8 cellular contexts compared by ENCODE assay signal in genomic region chr7:17706734-17707133, GRCh38.
DNase-seq lines count a peak whose midpoint lies in the region; ATAC-seq and TF ChIP-seq lines count a peak whose summit lies in the region.

No MANE protein-coding gene starts in this region.

- no peaks in the 10 kb centered on the region for H3F3A ChIP-seq in SK-N-SH (replicated peaks; ENCODE audit: insufficient read depth)

- TF ChIP-seq POLR2A in tibial nerve (IDR thresholded peaks at IDR 0.05) = no peak

- DNase-seq in Right ventricle myocardium inferior (ENCODE audit: missing footprints) = no peak
- no peak for DNase-seq in cardiac septum (ENCODE audit: low spot score)
- DNase-seq in HCEC 1CT = peak; percentile 72
- peak; percentile 85 for DNase-seq in NAMALWA (ENCODE audit: low spot score)
- peak; percentile 43 for DNase-seq in SK-N-SH
- DNase-seq in dermis microvascular lymphatic vessel endothelial cell (ENCODE audit: low read depth in 2 of 2) = peak; percentile 39 to 63
- DNase-seq in lower lobe of right lung = no peak
- peak in 1 of 2 donors; percentile 49 for DNase-seq in tibial nerve (ENCODE audit: low spot score in 2 of 2)

- H3K79me2 ChIP-seq in SK-N-SH (ENCODE audit: insufficient read depth) = no peaks in the 10 kb centered on the region

- no peak overlapping the region for H3K27ac ChIP-seq in SK-N-SH (ENCODE audit: low read depth in 2 of 2, low read length in 1 of 2)
- no peak overlapping the region for H3K27ac ChIP-seq in lower lobe of right lung
- H3K27ac ChIP-seq in tibial nerve = peak overlapping the region in 2 of 4 donors; percentile 47 to 53

- POLR2A ChIA-PET in SK-N-SH (lab: Yijun Ruan, JAX) = no interaction called here

- peaks cover 17% of the 10 kb centered on the region for H3K27me3 ChIP-seq in SK-N-SH (ENCODE audit: insufficient read depth)
- H3K27me3 ChIP-seq in lower lobe of right lung (ENCODE audit: low read depth) = no peaks in the 10 kb centered on the region
- H3K27me3 ChIP-seq in tibial nerve = no peaks in the 10 kb centered on the region

- 4% methylated on average over 3 of the region's 3 CpGs for WGBS in SK-N-SH (ENCODE audit: low lambda C conversion rate)
- 20 to 21% methylated on average over 3 of the region's 3 CpGs for WGBS in tibial nerve, 2 donors

- CTCF ChIA-PET in SK-N-SH (lab: Yijun Ruan, JAX) = interaction anchor here (0.5 to 3.0 kb wide), 39 partner anchors 8 to 1860 kb away, joined by 3 to 47 read pairs (median 4); no protein-coding TSS in a partner anchor

- H3K4me1 ChIP-seq in SK-N-SH (ENCODE audit: control insufficient read depth in 1 of 2, insufficient read depth in 2 of 2, low read depth in 1 of 2, low read length in 1 of 2) (no peaks in the 10 kb centered on the region), lower lobe of right lung (no peaks in the 10 kb centered on the region), tibial nerve (peaks cover 0 to 8% (median 2%) of the 10 kb centered on the region in 4 donors)

- TF ChIP-seq RAD21 in SK-N-SH (IDR thresholded peaks at IDR 0.05; ENCODE audit: low read length) = peak; percentile 92

- ATAC-seq in Right ventricle myocardium inferior (peak; percentile 56), lower lobe of right lung (peak; percentile 76 to 84)

- no peak overlapping the region for H3K9ac ChIP-seq in SK-N-SH

- TF ChIP-seq CTCF in SK-N-SH (IDR thresholded peaks at IDR 0.05) = peak; percentile 83
- TF ChIP-seq CTCF in lower lobe of right lung (IDR thresholded peaks at IDR 0.05) = peak; percentile 51
- peak; percentile 36 to 71 (median 63) for TF ChIP-seq CTCF in tibial nerve (IDR thresholded peaks at IDR 0.05)

- intact Hi-C loops in Right ventricle myocardium inferior (cut with DNase I) = loop anchor here (5.0 to 10.0 kb wide), 2 partner anchors 238 to 641 kb away; partner anchors contain the start of gene SNX13
- intact Hi-C loops in cardiac septum (cut with DNase I) = no loop called here
- intact Hi-C loops in lower lobe of right lung (cut with DNase I) = no loop called here

- TF ChIP-seq EP300 in SK-N-SH (IDR thresholded peaks at IDR 0.05; ENCODE audit: borderline replicate concordance in 1 of 2, low read depth in 1 of 2, low read length in 1 of 2) (no peak), tibial nerve (IDR thresholded peaks at IDR 0.05) (no peak)

- no peak overlapping the region for H3K4me2 ChIP-seq in SK-N-SH

- no peak overlapping the region for H3K4me3 ChIP-seq in SK-N-SH (ENCODE audit: low read depth in 2 of 2, low read length in 1 of 2)
- no peak overlapping the region for H3K4me3 ChIP-seq in lower lobe of right lung
- no peak overlapping the region for H3K4me3 ChIP-seq in tibial nerve

- H3K36me3 ChIP-seq in SK-N-SH (replicated peaks in 1 of 2; ENCODE audit: control insufficient read depth in 1 of 2, insufficient read depth in 2 of 2, low read length in 1 of 2) (no peaks in the 10 kb centered on the region), lower lobe of right lung (no peaks in the 10 kb centered on the region), tibial nerve (no peaks in the 10 kb centered on the region)

- H4K20me1 ChIP-seq in SK-N-SH (ENCODE audit: insufficient read depth) = no peaks in the 10 kb centered on the region

- peaks cover 13% of the 10 kb centered on the region; the same call in 1 of the 2 replicates for H3K9me3 ChIP-seq in SK-N-SH
- no peaks in the 10 kb centered on the region for H3K9me3 ChIP-seq in lower lobe of right lung
- no peaks in the 10 kb centered on the region for H3K9me3 ChIP-seq in tibial nerve

- H2AFZ ChIP-seq in SK-N-SH (ENCODE audit: low read depth) = no peak overlapping the region

- no peaks in the 10 kb centered on the region for H3K9me2 ChIP-seq in SK-N-SH

TF ChIP-seq in SK-N-SH, 30 proteins besides CTCF, POLR2A, EP300 and RAD21:
- peak; percentile 74 for TF ChIP-seq SMC3 (IDR thresholded peaks at IDR 0.05; ENCODE audit: low read depth, low read length)
- TF ChIP-seq MEF2A (IDR thresholded peaks at IDR 0.05; ENCODE audit: borderline replicate concordance, low read depth) = no peak
TF ChIP-seq in SK-N-SH: peak in this region for 1.

Comparison
In these comparisons a context has a peak if more than half of its experiments do, and no peak if none do; other contexts are left out.
1. DNase-seq: peak in HCEC 1CT (single experiment), NAMALWA (single experiment), SK-N-SH (single experiment) and dermis microvascular lymphatic vessel endothelial cell (2 of 2); none in Right ventricle myocardium inferior (single experiment), cardiac septum (single experiment) and lower lobe of right lung (single experiment).
2. Peak in every context shown above with its lines, with median percentiles within 50 percentile points of each other: CTCF ChIP-seq.